In the genomic region with DNA sequence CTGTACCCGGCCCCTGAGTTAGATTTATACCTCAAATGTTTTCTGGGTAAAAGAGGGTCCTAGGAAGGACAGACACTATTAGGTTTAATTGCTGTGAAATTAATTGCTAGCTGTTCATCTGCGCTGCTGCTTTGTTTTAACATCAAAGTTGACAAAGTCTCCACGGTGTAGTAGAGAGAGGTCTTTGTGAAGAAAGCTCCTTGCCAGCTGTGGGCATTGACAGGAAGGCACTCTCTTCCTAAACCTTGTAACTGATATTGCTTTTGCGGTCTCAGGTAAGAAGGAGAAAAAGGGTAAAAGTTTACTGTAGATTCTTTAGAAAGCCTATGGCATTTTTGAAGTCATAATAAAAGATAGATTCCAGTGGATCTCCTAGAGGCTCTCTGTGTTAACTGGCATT, we compare ENCODE assay signal across 23 cellular contexts.
"Had no signal": no experiment of that assay in that cellular context is flagged by ENCODE, and none has a peak within 500 bp of the region (broad histone marks: within the 10 kb centered on the region; RNA-seq: fewer than 3 reads in every experiment).

No MANE protein-coding gene starts in this region.

- ATAC-seq: activated naive CD4-positive, alpha-beta T cell treated with anti-CD3 and anti-CD28 coated beads, Interleukin-2, amount 50 U/mL, for 72 hours; activated T-helper 17 cell treated with anti-CD3 and anti-CD28 coated beads, Interleukin-2, amount 50 U/mL, for 72 hours; gastroesophageal sphincter; left cardiac atrium; right lobe of liver; stimulated activated naive B cell treated with anti-CD40 and anti-IgM and Interleukin-4, amounts not matched to agents 10 μg/mL and 1 μg/mL and 100 μg/mL, for 72 hours; upper lobe of right lung; WTC11 had no signal

- H3K27me3 Mint-ChIP-seq: activated T-helper 17 cell treated with anti-CD3 and anti-CD28 coated beads, Interleukin-2, amount 50 U/mL, for 72 hours; central memory CD8-positive, alpha-beta T cell; memory B cell had no signal

- H3K4me3 Mint-ChIP-seq: activated T-helper 17 cell treated with anti-CD3 and anti-CD28 coated beads, Interleukin-2, amount 50 U/mL, for 72 hours; central memory CD8-positive, alpha-beta T cell; memory B cell; naive B cell; stimulated activated naive B cell treated with anti-CD40 and anti-IgM and Interleukin-4, amounts not matched to agents 10 μg/mL and 1 μg/mL and 100 μg/mL, for 72 hours; WTC11 had no signal

- H3K27ac Mint-ChIP-seq: activated naive CD4-positive, alpha-beta T cell treated with anti-CD3 and anti-CD28 coated beads, Interleukin-2, amount 50 U/mL, for 72 hours; activated T-helper 17 cell treated with anti-CD3 and anti-CD28 coated beads, Interleukin-2, amount 50 U/mL, for 72 hours; memory B cell; naive B cell; stimulated activated naive B cell treated with anti-CD40 and anti-IgM and Interleukin-4, amounts not matched to agents 10 μg/mL and 1 μg/mL and 100 μg/mL, for 72 hours had no signal

- H3K27me3 ChIP-seq: adrenal gland, breast epithelium, colonic mucosa, dorsolateral prefrontal cortex, esophagus muscularis mucosa, gastroesophageal sphincter, right lobe of liver, upper lobe of right lung had no signal

- H3K4me3 ChIP-seq: adrenal gland, breast epithelium, colonic mucosa, dorsolateral prefrontal cortex, esophagus muscularis mucosa, gastroesophageal sphincter, right lobe of liver, upper lobe of right lung had no signal

- H3K9me3 ChIP-seq: adrenal gland, breast epithelium, colonic mucosa, esophagus muscularis mucosa, gastroesophageal sphincter, right lobe of liver, upper lobe of right lung had no signal

- H3K4me1 ChIP-seq: breast epithelium, colonic mucosa had no signal

- DNase-seq: activated T-cell treated with anti-CD3 and anti-CD28 coated beads, Interleukin-2, amount 50 U/mL, for 1 hour; adrenal gland; colonic mucosa; dorsolateral prefrontal cortex; head of caudate nucleus; left cardiac atrium; naive B cell; nucleus accumbens; right lobe of liver; small intestine; stimulated activated CD4-positive, alpha-beta T cell treated with anti-CD3 and anti-CD28 coated beads, Interleukin-15, amount 100 ng/mL, for 24 hours; stimulated activated CD8-positive, alpha-beta memory T cell treated with anti-CD3 and anti-CD28 coated beads, Interleukin-4, amount 100 ng/mL, for 48 hours; stimulated activated naive B cell treated with anti-CD40 and anti-IgM and Interleukin-4, amounts not matched to agents 10 μg/mL and 1 μg/mL and 100 μg/mL, for 72 hours; T-helper 9 cell; upper lobe of right lung had no signal

- H3K36me3 Mint-ChIP-seq: activated naive CD4-positive, alpha-beta T cell treated with anti-CD3 and anti-CD28 coated beads, Interleukin-2, amount 50 U/mL, for 72 hours; memory B cell; stimulated activated naive B cell treated with anti-CD40 and anti-IgM and Interleukin-4, amounts not matched to agents 10 μg/mL and 1 μg/mL and 100 μg/mL, for 72 hours had no signal

- H3K9me3 Mint-ChIP-seq: activated T-helper 17 cell treated with anti-CD3 and anti-CD28 coated beads, Interleukin-2, amount 50 U/mL, for 72 hours had no signal

- H3K27ac ChIP-seq: adrenal gland, colonic mucosa, dorsolateral prefrontal cortex, esophagus muscularis mucosa, gastroesophageal sphincter, right lobe of liver, upper lobe of right lung had no signal

- H3K36me3 ChIP-seq: adrenal gland, breast epithelium, colonic mucosa, esophagus muscularis mucosa, gastroesophageal sphincter, right lobe of liver, upper lobe of right lung had no signal

- H3K4me1 Mint-ChIP-seq: activated T-helper 17 cell treated with anti-CD3 and anti-CD28 coated beads, Interleukin-2, amount 50 U/mL, for 72 hours; central memory CD8-positive, alpha-beta T cell; naive B cell; stimulated activated naive B cell treated with anti-CD40 and anti-IgM and Interleukin-4, amounts not matched to agents 10 μg/mL and 1 μg/mL and 100 μg/mL, for 72 hours had no signal
